In the genomic region with DNA sequence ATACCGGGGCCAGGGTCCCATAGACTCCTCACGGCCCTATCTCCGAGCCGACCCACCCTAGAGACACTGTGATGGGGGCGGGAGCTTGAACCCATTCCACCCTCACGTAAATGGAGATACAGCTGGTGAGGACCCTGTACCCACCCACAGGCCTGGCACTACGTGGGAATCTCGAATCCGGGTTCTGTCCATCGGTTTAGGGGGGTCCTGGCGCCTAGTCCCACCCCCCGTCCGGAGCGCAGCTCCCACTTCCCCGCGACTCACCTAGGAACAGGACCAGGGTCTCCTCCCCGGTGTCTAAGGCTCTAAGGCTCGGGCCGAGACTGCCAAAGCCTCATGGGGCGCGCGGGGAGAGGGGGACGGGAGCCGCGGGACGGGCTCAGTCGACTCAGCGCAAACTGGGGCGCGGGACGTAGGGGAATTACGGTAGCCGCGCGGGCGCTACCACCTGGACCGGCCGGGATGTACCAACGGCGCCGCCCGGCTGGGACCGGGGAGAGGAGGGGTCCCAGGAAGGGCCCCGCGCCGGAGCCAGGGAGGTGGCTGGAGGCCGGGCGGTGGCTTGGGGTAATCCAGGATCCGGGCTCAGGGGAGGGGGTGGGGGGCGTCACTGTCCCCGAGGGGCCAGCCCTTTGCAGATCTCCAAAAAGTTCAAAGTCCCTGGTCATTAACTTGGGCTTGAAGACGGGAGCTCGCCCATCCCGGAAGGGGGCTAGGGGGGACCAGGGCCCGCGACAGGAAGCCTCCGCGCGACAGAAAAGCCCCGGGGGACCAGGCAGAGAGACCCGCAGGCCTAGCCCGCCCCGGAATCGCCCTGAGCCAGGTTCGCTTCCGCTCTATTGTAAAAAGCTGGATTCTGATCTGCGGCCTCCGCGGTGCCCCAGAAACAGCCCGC, we compare ENCODE assay signal across 1 cellular context.
A peak's percentile ranks its signal among the peaks of the same experiment; 100 is the strongest.
TF ChIP-seq lines count a peak whose summit lies in the region.

No MANE protein-coding gene starts in this region.

TF ChIP-seq in HepG2, 621 proteins besides CTCF, POLR2A, EP300 and RAD21 (continued from another document and continues in another):
- TF ChIP-seq, protein P1, sequence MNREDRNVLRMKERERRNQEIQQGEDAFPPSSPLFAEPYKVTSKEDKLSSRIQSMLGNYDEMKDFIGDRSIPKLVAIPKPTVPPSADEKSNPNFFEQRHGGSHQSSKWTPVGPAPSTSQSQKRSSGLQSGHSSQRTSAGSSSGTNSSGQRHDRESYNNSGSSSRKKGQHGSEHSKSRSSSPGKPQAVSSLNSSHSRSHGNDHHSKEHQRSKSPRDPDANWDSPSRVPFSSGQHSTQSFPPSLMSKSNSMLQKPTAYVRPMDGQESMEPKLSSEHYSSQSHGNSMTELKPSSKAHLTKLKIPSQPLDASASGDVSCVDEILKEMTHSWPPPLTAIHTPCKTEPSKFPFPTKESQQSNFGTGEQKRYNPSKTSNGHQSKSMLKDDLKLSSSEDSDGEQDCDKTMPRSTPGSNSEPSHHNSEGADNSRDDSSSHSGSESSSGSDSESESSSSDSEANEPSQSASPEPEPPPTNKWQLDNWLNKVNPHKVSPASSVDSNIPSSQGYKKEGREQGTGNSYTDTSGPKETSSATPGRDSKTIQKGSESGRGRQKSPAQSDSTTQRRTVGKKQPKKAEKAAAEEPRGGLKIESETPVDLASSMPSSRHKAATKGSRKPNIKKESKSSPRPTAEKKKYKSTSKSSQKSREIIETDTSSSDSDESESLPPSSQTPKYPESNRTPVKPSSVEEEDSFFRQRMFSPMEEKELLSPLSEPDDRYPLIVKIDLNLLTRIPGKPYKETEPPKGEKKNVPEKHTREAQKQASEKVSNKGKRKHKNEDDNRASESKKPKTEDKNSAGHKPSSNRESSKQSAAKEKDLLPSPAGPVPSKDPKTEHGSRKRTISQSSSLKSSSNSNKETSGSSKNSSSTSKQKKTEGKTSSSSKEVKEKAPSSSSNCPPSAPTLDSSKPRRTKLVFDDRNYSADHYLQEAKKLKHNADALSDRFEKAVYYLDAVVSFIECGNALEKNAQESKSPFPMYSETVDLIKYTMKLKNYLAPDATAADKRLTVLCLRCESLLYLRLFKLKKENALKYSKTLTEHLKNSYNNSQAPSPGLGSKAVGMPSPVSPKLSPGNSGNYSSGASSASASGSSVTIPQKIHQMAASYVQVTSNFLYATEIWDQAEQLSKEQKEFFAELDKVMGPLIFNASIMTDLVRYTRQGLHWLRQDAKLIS (CRISPR knock-in tag; IDR thresholded peaks at IDR 0.05) = no peak
- TF ChIP-seq, protein P2, sequence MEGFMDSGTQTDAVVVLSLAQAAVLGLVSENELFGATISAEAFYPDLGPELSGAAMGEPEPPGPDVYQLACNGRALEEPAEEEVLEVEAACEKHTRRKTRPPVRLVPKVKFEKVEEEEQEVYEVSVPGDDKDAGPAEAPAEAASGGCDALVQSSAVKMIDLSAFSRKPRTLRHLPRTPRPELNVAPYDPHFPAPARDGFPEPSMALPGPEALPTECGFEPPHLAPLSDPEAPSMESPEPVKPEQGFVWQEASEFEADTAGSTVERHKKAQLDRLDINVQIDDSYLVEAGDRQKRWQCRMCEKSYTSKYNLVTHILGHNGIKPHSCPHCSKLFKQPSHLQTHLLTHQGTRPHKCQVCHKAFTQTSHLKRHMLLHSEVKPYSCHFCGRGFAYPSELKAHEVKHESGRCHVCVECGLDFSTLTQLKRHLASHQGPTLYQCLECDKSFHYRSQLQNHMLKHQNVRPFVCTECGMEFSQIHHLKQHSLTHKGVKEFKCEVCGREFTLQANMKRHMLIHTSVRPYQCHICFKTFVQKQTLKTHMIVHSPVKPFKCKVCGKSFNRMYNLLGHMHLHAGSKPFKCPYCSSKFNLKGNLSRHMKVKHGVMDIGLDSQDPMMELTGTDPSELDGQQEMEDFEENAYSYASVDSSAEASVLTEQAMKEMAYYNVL (CRISPR knock-in tag; IDR thresholded peaks at IDR 0.05; ENCODE audit: borderline replicate concordance) = peak; percentile 12; the same call in 1 of the 2 replicates
- TF ChIP-seq, protein P3, sequence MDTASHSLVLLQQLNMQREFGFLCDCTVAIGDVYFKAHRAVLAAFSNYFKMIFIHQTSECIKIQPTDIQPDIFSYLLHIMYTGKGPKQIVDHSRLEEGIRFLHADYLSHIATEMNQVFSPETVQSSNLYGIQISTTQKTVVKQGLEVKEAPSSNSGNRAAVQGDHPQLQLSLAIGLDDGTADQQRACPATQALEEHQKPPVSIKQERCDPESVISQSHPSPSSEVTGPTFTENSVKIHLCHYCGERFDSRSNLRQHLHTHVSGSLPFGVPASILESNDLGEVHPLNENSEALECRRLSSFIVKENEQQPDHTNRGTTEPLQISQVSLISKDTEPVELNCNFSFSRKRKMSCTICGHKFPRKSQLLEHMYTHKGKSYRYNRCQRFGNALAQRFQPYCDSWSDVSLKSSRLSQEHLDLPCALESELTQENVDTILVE (CRISPR knock-in tag; IDR thresholded peaks at IDR 0.05) = 0 out of 2 replicates have a peak, but pooled peaks have one; percentile 25
- TF ChIP-seq ZNF7 (CRISPR knock-in tag; IDR thresholded peaks at IDR 0.05) (no peak), HNRNPLL (IDR thresholded peaks at IDR 0.05; ENCODE audit: low read depth, low read length, poor library complexity, severe bottlenecking) (peak; percentile 84), MEF2D (CRISPR knock-in tag; IDR thresholded peaks at IDR 0.05) (0 out of 2 replicates have a peak, but pooled peaks have one; percentile 22), REPIN1 (CRISPR knock-in tag; IDR thresholded peaks at IDR 0.05; ENCODE audit: borderline replicate concordance, low read depth) (peak; percentile 56; the same call in 1 of the 2 replicates), ZNF709 (CRISPR knock-in tag; IDR thresholded peaks at IDR 0.05) (no peak; the same call in none of the 2 replicates), HOXA5 (CRISPR knock-in tag; IDR thresholded peaks at IDR 0.05) (no peak; the same call in 1 of the 2 replicates), TMF1 (CRISPR knock-in tag; IDR thresholded peaks at IDR 0.05; ENCODE audit: low read depth) (no peak), GABPB1 (CRISPR knock-in tag; IDR thresholded peaks at IDR 0.05) (peak; percentile 72), MXD4 (CRISPR knock-in tag; IDR thresholded peaks at IDR 0.05) (no peak), ZMAT3 (CRISPR knock-in tag; conservative IDR thresholded peaks at IDR 0.05) (no peak), ZFP41 (CRISPR knock-in tag; IDR thresholded peaks at IDR 0.05; ENCODE audit: borderline replicate concordance) (no peak), TCF7L2 (IDR thresholded peaks at IDR 0.05; ENCODE audit: low read depth, low read length) (no peak), WIZ (CRISPR knock-in tag; IDR thresholded peaks at IDR 0.05) (no peak), PCBP2 (optimal IDR thresholded peaks at IDR 0.05; ENCODE audit: low read depth, low read length, poor library complexity, severe bottlenecking) (no peak), SALL1 (CRISPR knock-in tag; IDR thresholded peaks at IDR 0.05) (peak; percentile 54), ZNF10 (CRISPR knock-in tag; IDR thresholded peaks at IDR 0.05; ENCODE audit: borderline replicate concordance, low read depth) (no peak), IKZF1 (IDR thresholded peaks at IDR 0.05) (no peak), ARID2 (CRISPR knock-in tag; IDR thresholded peaks at IDR 0.05; ENCODE audit: borderline replicate concordance) (peak; percentile 80), TSC22D2 (CRISPR knock-in tag; IDR thresholded peaks at IDR 0.05; ENCODE audit: borderline replicate concordance) (no peak; the same call in 1 of the 2 replicates), LCORL (IDR thresholded peaks at IDR 0.05) (no peak), LCORL (CRISPR knock-in tag; IDR thresholded peaks at IDR 0.05) (peak; percentile 89), ZNF598 (CRISPR knock-in tag; IDR thresholded peaks at IDR 0.05; ENCODE audit: borderline replicate concordance) (no peak), PLRG1 (conservative IDR thresholded peaks at IDR 0.05) (no peak), ZBTB3 (CRISPR knock-in tag; IDR thresholded peaks at IDR 0.05; ENCODE audit: borderline replicate concordance, low read depth) (no peak), ZNF207 (IDR thresholded peaks at IDR 0.05; ENCODE audit: borderline replicate concordance) (no peak), TBL1XR1 (IDR thresholded peaks at IDR 0.05; ENCODE audit: borderline replicate concordance, low read length, partially characterized antibody) (no peak)
- TF ChIP-seq, protein P4, sequence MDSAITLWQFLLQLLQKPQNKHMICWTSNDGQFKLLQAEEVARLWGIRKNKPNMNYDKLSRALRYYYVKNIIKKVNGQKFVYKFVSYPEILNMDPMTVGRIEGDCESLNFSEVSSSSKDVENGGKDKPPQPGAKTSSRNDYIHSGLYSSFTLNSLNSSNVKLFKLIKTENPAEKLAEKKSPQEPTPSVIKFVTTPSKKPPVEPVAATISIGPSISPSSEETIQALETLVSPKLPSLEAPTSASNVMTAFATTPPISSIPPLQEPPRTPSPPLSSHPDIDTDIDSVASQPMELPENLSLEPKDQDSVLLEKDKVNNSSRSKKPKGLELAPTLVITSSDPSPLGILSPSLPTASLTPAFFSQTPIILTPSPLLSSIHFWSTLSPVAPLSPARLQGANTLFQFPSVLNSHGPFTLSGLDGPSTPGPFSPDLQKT (CRISPR knock-in tag; IDR thresholded peaks at IDR 0.05; ENCODE audit: borderline replicate concordance) = no peak
- TF ChIP-seq, protein P5, sequence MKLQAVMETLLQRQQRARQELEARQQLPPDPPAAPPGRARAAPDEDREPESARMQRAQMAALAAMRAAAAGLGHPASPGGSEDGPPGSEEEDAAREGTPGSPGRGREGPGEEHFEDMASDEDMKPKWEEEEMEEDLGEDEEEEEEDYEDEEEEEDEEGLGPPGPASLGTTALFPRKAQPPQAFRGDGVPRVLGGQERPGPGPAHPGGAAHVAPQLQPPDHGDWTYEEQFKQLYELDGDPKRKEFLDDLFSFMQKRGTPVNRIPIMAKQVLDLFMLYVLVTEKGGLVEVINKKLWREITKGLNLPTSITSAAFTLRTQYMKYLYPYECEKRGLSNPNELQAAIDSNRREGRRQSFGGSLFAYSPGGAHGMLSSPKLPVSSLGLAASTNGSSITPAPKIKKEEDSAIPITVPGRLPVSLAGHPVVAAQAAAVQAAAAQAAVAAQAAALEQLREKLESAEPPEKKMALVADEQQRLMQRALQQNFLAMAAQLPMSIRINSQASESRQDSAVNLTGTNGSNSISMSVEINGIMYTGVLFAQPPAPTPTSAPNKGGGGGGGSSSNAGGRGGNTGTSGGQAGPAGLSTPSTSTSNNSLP (IDR thresholded peaks at IDR 0.05; ENCODE audit: low read depth, low read length) = no peak
- TF ChIP-seq, protein P6, sequence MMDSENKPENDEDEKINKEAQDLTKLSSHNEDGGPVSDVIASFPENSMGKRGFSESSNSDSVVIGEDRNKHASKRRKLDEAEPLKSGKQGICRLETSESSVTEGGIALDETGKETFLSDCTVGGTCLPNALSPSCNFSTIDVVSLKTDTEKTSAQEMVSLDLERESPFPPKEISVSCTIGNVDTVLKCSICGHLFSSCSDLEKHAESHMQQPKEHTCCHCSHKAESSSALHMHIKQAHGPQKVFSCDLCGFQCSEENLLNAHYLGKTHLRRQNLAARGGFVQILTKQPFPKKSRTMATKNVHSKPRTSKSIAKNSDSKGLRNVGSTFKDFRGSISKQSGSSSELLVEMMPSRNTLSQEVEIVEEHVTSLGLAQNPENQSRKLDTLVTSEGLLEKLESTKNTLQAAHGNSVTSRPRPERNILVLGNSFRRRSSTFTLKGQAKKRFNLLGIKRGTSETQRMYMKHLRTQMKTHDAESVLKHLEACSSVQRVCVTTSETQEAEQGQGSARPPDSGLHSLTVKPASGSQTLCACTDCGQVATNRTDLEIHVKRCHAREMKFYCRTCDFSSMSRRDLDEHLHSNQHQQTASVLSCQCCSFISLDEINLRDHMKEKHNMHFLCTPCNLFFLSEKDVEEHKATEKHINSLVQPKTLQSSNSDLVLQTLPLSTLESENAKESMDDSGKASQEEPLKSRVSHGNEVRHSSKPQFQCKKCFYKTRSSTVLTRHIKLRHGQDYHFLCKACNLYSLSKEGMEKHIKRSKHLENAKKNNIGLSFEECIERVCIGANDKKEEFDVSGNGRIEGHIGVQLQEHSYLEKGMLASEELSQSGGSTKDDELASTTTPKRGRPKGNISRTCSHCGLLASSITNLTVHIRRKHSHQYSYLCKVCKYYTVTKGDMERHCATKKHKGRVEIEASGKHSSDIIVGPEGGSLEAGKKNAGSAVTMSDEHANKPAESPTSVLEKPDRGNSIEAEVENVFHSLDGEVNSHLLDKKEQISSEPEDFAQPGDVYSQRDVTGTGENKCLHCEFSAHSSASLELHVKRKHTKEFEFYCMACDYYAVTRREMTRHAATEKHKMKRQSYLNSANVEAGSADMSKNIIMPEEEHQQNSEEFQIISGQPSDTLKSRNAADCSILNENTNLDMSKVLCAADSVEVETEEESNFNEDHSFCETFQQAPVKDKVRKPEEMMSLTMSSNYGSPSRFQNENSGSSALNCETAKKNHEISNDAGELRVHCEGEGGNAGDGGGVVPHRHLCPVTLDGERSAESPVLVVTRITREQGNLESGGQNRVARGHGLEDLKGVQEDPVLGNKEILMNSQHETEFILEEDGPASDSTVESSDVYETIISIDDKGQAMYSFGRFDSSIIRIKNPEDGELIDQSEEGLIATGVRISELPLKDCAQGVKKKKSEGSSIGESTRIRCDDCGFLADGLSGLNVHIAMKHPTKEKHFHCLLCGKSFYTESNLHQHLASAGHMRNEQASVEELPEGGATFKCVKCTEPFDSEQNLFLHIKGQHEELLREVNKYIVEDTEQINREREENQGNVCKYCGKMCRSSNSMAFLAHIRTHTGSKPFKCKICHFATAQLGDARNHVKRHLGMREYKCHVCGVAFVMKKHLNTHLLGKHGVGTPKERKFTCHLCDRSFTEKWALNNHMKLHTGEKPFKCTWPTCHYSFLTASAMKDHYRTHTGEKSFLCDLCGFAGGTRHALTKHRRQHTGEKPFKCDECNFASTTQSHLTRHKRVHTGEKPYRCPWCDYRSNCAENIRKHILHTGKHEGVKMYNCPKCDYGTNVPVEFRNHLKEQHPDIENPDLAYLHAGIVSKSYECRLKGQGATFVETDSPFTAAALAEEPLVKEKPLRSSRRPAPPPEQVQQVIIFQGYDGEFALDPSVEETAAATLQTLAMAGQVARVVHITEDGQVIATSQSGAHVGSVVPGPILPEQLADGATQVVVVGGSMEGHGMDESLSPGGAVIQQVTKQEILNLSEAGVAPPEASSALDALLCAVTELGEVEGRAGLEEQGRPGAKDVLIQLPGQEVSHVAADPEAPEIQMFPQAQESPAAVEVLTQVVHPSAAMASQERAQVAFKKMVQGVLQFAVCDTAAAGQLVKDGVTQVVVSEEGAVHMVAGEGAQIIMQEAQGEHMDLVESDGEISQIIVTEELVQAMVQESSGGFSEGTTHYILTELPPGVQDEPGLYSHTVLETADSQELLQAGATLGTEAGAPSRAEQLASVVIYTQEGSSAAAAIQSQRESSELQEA (CRISPR knock-in tag; IDR thresholded peaks at IDR 0.05; ENCODE audit: not compliant biosample characterization) = no peak
- TF ChIP-seq, protein P7, sequence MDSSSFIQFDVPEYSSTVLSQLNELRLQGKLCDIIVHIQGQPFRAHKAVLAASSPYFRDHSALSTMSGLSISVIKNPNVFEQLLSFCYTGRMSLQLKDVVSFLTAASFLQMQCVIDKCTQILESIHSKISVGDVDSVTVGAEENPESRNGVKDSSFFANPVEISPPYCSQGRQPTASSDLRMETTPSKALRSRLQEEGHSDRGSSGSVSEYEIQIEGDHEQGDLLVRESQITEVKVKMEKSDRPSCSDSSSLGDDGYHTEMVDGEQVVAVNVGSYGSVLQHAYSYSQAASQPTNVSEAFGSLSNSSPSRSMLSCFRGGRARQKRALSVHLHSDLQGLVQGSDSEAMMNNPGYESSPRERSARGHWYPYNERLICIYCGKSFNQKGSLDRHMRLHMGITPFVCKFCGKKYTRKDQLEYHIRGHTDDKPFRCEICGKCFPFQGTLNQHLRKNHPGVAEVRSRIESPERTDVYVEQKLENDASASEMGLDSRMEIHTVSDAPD (CRISPR knock-in tag; IDR thresholded peaks at IDR 0.05) = 0 out of 2 replicates have a peak, but pooled peaks have one; percentile 29
- TF ChIP-seq, protein P8, sequence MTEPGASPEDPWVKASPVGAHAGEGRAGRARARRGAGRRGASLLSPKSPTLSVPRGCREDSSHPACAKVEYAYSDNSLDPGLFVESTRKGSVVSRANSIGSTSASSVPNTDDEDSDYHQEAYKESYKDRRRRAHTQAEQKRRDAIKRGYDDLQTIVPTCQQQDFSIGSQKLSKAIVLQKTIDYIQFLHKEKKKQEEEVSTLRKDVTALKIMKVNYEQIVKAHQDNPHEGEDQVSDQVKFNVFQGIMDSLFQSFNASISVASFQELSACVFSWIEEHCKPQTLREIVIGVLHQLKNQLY (CRISPR knock-in tag; IDR thresholded peaks at IDR 0.05) = no peak
